In the genomic region with DNA sequence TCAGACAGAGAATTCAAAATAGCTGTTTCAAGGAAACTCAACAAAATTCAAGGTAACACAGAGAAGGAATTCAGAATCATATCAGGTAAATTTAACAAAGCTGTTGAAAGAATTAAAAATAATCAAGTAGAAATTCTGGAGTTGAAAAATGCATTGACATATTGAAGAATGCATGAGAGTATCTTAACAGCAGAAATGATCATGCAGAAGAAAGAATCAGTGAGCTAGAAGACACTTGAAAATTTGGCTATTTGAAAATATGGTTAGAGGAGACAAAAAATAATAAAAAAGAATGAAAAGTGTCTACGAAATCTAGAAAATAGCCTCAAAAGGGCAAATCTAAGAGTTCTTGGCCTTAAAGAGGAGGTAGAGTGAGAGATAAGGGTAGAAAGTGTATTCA, we compare ENCODE assay signal across 5 cellular contexts.
TF ChIP-seq lines count a peak whose summit lies in the region.

No MANE protein-coding gene starts in this region.

TF ChIP-seq in SK-N-SH treated with all-trans-retinoic acid at 6 μM for 48 hours, 23 proteins besides CTCF, POLR2A, EP300 and RAD21:
- TF ChIP-seq ZFP30 (CRISPR knock-in tag; IDR thresholded peaks at IDR 0.05) (peak; percentile 85), ZNF70 (CRISPR knock-in tag; IDR thresholded peaks at IDR 0.05) (no peak), ARNTL (CRISPR knock-in tag; IDR thresholded peaks at IDR 0.05; ENCODE audit: borderline replicate concordance, low read depth) (no peak), ISL1 (CRISPR knock-in tag; IDR thresholded peaks at IDR 0.05) (no peak), CSRNP3 (CRISPR knock-in tag; IDR thresholded peaks at IDR 0.05) (no peak), RARB (CRISPR knock-in tag; IDR thresholded peaks at IDR 0.05) (no peak), BACH2 (CRISPR knock-in tag; IDR thresholded peaks at IDR 0.05; ENCODE audit: borderline replicate concordance) (no peak), ZFP3 (CRISPR knock-in tag; IDR thresholded peaks at IDR 0.05) (no peak)
- TF ChIP-seq, protein P1, sequence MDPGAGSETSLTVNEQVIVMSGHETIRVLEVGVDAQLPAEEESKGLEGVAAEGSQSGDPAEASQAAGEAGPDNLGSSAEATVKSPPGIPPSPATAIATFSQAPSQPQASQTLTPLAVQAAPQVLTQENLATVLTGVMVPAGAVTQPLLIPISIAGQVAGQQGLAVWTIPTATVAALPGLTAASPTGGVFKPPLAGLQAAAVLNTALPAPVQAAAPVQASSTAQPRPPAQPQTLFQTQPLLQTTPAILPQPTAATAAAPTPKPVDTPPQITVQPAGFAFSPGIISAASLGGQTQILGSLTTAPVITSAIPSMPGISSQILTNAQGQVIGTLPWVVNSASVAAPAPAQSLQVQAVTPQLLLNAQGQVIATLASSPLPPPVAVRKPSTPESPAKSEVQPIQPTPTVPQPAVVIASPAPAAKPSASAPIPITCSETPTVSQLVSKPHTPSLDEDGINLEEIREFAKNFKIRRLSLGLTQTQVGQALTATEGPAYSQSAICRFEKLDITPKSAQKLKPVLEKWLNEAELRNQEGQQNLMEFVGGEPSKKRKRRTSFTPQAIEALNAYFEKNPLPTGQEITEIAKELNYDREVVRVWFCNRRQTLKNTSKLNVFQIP (CRISPR knock-in tag; IDR thresholded peaks at IDR 0.05; ENCODE audit: borderline replicate concordance, low read depth) = no peak

TF ChIP-seq in SK-N-SH, 30 proteins besides CTCF, POLR2A, EP300 and RAD21:
- TF ChIP-seq USF2 (IDR thresholded peaks at IDR 0.05; ENCODE audit: borderline replicate concordance, low read depth, low read length) (no peak), SMC3 (IDR thresholded peaks at IDR 0.05; ENCODE audit: low read depth, low read length) (no peak), FOSL2 (IDR thresholded peaks at IDR 0.05; ENCODE audit: borderline replicate concordance, low read depth) (no peak), MEF2A (IDR thresholded peaks at IDR 0.05; ENCODE audit: borderline replicate concordance, low read depth) (no peak), GABPA (IDR thresholded peaks at IDR 0.05; ENCODE audit: low read depth) (no peak), IRF3 (IDR thresholded peaks at IDR 0.05; ENCODE audit: low read depth, low read length) (no peak)
- TF ChIP-seq, protein P2, sequence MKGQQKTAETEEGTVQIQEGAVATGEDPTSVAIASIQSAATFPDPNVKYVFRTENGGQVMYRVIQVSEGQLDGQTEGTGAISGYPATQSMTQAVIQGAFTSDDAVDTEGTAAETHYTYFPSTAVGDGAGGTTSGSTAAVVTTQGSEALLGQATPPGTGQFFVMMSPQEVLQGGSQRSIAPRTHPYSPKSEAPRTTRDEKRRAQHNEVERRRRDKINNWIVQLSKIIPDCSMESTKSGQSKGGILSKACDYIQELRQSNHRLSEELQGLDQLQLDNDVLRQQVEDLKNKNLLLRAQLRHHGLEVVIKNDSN (IDR thresholded peaks at IDR 0.05; ENCODE audit: borderline replicate concordance, low read depth) = no peak

TF ChIP-seq in HepG2, 621 proteins besides CTCF, POLR2A, EP300 and RAD21:
- TF ChIP-seq ZNF160 (CRISPR knock-in tag; IDR thresholded peaks at IDR 0.05) = peak; percentile 68; the same call in 1 of the 2 replicates
- TF ChIP-seq ZZZ3 (CRISPR knock-in tag; IDR thresholded peaks at IDR 0.05; ENCODE audit: borderline replicate concordance) = no peak

TF ChIP-seq in GM12878, 131 proteins besides CTCF, POLR2A, EP300 and RAD21:
- TF ChIP-seq CBX5 (IDR thresholded peaks at IDR 0.05; ENCODE audit: low read depth) (0 out of 2 replicates have a peak, but pooled peaks have one; percentile 45), CHD1 (IDR thresholded peaks at IDR 0.05; ENCODE audit: low read depth, low read length) (no peak), ZNF384 (IDR thresholded peaks at IDR 0.05; ENCODE audit: borderline replicate concordance, low read depth, low read length) (no peak)

TF ChIP-seq in K562, 482 proteins besides CTCF, POLR2A, EP300 and RAD21:
- TF ChIP-seq CBX3 (IDR thresholded peaks at IDR 0.05; ENCODE audit: borderline replicate concordance in 1 of 2, low read length in 2 of 2) = peak in 1 of 2 experiments; percentile 84; a peak in 2 of 3 replicates
- no peak for TF ChIP-seq ZNF174 (CRISPR knock-in tag; IDR thresholded peaks at IDR 0.05)
- no peak for TF ChIP-seq U2AF1 (optimal IDR thresholded peaks at IDR 0.05; ENCODE audit: low read depth, low read length)
- TF ChIP-seq YY1 (IDR thresholded peaks at IDR 0.05; ENCODE audit: borderline replicate concordance in 1 of 3, control insufficient read depth in 1 of 3, extremely low read depth in 1 of 3, insufficient read depth in 3 of 3, insufficient read length in 1 of 3, insufficient replicate concordance in 2 of 3, low read depth in 1 of 3, low read length in 2 of 3) = no peak
- TF ChIP-seq, protein P3, sequence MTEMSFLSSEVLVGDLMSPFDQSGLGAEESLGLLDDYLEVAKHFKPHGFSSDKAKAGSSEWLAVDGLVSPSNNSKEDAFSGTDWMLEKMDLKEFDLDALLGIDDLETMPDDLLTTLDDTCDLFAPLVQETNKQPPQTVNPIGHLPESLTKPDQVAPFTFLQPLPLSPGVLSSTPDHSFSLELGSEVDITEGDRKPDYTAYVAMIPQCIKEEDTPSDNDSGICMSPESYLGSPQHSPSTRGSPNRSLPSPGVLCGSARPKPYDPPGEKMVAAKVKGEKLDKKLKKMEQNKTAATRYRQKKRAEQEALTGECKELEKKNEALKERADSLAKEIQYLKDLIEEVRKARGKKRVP (CRISPR knock-in tag; IDR thresholded peaks at IDR 0.05) = no peak
- TF ChIP-seq ATF1 (CRISPR knock-in tag; IDR thresholded peaks at IDR 0.05) = no peak
- TF ChIP-seq ATF1 (tag; IDR thresholded peaks at IDR 0.05) = no peak
- TF ChIP-seq ZBTB8A (IDR thresholded peaks at IDR 0.05; ENCODE audit: partially characterized antibody) = no peak
- no peak for TF ChIP-seq FUS (optimal IDR thresholded peaks at IDR 0.05; ENCODE audit: low read depth, low read length)
- no peak for TF ChIP-seq ZNF384 (IDR thresholded peaks at IDR 0.05; ENCODE audit: low read depth, low read length)
- TF ChIP-seq EZH2 (IDR thresholded peaks at IDR 0.05; ENCODE audit: borderline replicate concordance, low read depth, low read length) = no peak
- no peak for TF ChIP-seq ZNF57 (CRISPR knock-in tag; IDR thresholded peaks at IDR 0.05)
- no peak for TF ChIP-seq FOXA3 (CRISPR knock-in tag; conservative IDR thresholded peaks at IDR 0.05 in 1 of 2, IDR thresholded peaks at IDR 0.05 in 1 of 2)
- no peak for TF ChIP-seq KLF10 (CRISPR knock-in tag; IDR thresholded peaks at IDR 0.05)
- no peak for TF ChIP-seq ZNF445 (CRISPR knock-in tag; IDR thresholded peaks at IDR 0.05; ENCODE audit: low read depth)
- TF ChIP-seq ZNF699 (CRISPR knock-in tag; IDR thresholded peaks at IDR 0.05; ENCODE audit: insufficient replicate concordance) = no peak
- TF ChIP-seq, protein P4, sequence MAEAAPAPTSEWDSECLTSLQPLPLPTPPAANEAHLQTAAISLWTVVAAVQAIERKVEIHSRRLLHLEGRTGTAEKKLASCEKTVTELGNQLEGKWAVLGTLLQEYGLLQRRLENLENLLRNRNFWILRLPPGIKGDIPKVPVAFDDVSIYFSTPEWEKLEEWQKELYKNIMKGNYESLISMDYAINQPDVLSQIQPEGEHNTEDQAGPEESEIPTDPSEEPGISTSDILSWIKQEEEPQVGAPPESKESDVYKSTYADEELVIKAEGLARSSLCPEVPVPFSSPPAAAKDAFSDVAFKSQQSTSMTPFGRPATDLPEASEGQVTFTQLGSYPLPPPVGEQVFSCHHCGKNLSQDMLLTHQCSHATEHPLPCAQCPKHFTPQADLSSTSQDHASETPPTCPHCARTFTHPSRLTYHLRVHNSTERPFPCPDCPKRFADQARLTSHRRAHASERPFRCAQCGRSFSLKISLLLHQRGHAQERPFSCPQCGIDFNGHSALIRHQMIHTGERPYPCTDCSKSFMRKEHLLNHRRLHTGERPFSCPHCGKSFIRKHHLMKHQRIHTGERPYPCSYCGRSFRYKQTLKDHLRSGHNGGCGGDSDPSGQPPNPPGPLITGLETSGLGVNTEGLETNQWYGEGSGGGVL (CRISPR knock-in tag; IDR thresholded peaks at IDR 0.05) = no peak
- no peak for TF ChIP-seq ZC3H4 (CRISPR knock-in tag; IDR thresholded peaks at IDR 0.05; ENCODE audit: borderline replicate concordance)
- TF ChIP-seq CEBPZ (IDR thresholded peaks at IDR 0.05; ENCODE audit: borderline replicate concordance, low read depth, low read length) = no peak
- TF ChIP-seq ZNF717 (CRISPR knock-in tag; IDR thresholded peaks at IDR 0.05) = no peak
- peak; percentile 68 for TF ChIP-seq ZNF280A (IDR thresholded peaks at IDR 0.05; ENCODE audit: low read depth, partially characterized antibody)
- TF ChIP-seq MEF2D (tag; conservative IDR thresholded peaks at IDR 0.05; ENCODE audit: low read depth) = no peak
- TF ChIP-seq ZFPM2 (CRISPR knock-in tag; IDR thresholded peaks at IDR 0.05) = no peak
- TF ChIP-seq TRIM28 (IDR thresholded peaks at IDR 0.05) = 0 out of 2 replicates have a peak, but pooled peaks have one; percentile 61
